Comparison of ENCODE assay signal across 9 cellular contexts in the genomic region with DNA sequence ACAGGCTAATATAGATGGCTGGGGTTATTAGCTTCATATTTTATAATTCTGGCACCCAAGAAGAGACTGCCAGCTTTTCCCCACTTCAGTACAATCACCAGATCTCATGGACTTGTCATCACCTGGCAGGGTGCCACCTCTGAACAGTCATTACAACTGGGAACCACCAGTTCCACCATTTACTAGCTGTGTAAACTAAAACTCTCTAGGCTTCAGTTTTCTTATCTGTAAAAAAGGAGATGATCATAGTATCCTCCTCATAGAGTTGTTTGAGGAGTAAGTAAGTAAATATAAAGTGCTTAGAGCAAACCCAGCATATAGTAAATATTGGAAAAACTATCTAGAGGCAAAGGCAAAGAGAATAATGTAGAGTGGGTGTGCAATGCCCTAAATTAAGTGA. TPM values are rescaled to one million over a fixed set of nuclear protein-coding genes. Genes with fewer than 3 reads are reported as not detected.
DNase-seq lines count a peak whose midpoint lies in the region; ATAC-seq, FAIRE-seq and TF ChIP-seq lines count a peak whose summit lies in the region.
"Had no signal": no experiment of that assay in that cellular context is flagged by ENCODE, and none has a peak within 500 bp of the region (broad histone marks: within the 10 kb centered on the region; RNA-seq: fewer than 3 reads in every experiment).

No MANE protein-coding gene starts in this region.

- no peak overlapping the region for H3K9ac ChIP-seq in GM23248

- H3K27me3 ChIP-seq in GM23248 (replicated peaks; ENCODE audit: insufficient read depth) = no peaks in the 10 kb centered on the region
- H3K27me3 ChIP-seq in testis = no peaks in the 10 kb centered on the region
- H3K27me3 ChIP-seq in small intestine (ENCODE audit: control insufficient read depth in 2 of 2, insufficient read depth in 2 of 2, low read length in 2 of 2) = no peaks in the 10 kb centered on the region

- H3K36me3 ChIP-seq in GM23248 (ENCODE audit: low read depth) (no peaks in the 10 kb centered on the region), testis (ENCODE audit: low read depth, missing control alignments) (no peaks in the 10 kb centered on the region), small intestine (ENCODE audit: control insufficient read depth in 2 of 2, insufficient read depth in 2 of 2, low read length in 2 of 2) (no peaks in the 10 kb centered on the region)

- FAIRE-seq in small intestine (lab: Jason Lieb, UNC) = no peak

- no peak for TF ChIP-seq CTCF in 22Rv1 (IDR thresholded peaks at IDR 0.05)
- TF ChIP-seq CTCF in VCaP (conservative IDR thresholded peaks at IDR 0.05) = no peak
- no peak for TF ChIP-seq CTCF in testis (IDR thresholded peaks at IDR 0.05)

- no peak for ATAC-seq in HG03196 (IDR thresholded peaks at IDR 0.05; ENCODE audit: unreplicated experiment)

- no peaks in the 10 kb centered on the region for H4K20me1 ChIP-seq in GM23248 (ENCODE audit: insufficient read depth)

- no peak overlapping the region for H2AFZ ChIP-seq in GM23248

- H3K9me2 ChIP-seq in GM23248 (ENCODE audit: insufficient read depth) = no peaks in the 10 kb centered on the region

- H3K9me3 ChIP-seq in GM23248 (ENCODE audit: low read depth) (no peaks in the 10 kb centered on the region), testis (no peaks in the 10 kb centered on the region), small intestine (ENCODE audit: control insufficient read depth, low read depth) (no peaks in the 10 kb centered on the region)

- H3K79me2 ChIP-seq in GM23248 (ENCODE audit: insufficient read depth) = no peaks in the 10 kb centered on the region

- no peak overlapping the region for H3K4me2 ChIP-seq in GM23248 (ENCODE audit: unreplicated experiment)

- intact Hi-C loops in testis (cut with DNase I; ENCODE audit: low total_unique reads) = no loop called here

- H3K4me3 ChIP-seq in GM23248 = no peak overlapping the region
- H3K4me3 ChIP-seq in testis = no peak overlapping the region
- H3K4me3 ChIP-seq in small intestine (ENCODE audit: low read depth in 1 of 2, low read length in 2 of 2) = no peak overlapping the region

- H3F3A ChIP-seq in GM23248 (ENCODE audit: insufficient read depth) = no peaks in the 10 kb centered on the region

- peak overlapping the region; percentile 21; the same call in 1 of the 2 replicates for H3K27ac ChIP-seq in 22Rv1
- H3K27ac ChIP-seq in GM23248 = no peak overlapping the region
- H3K27ac ChIP-seq in VCaP = peak overlapping the region; percentile 44
- no peak overlapping the region for H3K27ac ChIP-seq in testis
- H3K27ac ChIP-seq in small intestine (ENCODE audit: low read depth in 1 of 2, low read length in 1 of 2) = no peak overlapping the region

- no peaks in the 10 kb centered on the region for H3K4me1 ChIP-seq in GM23248 (ENCODE audit: insufficient read depth)
- H3K4me1 ChIP-seq in testis = no peaks in the 10 kb centered on the region
- no peaks in the 10 kb centered on the region for H3K4me1 ChIP-seq in small intestine (ENCODE audit: control insufficient read depth in 2 of 2, insufficient read depth in 1 of 2, low read depth in 1 of 2, low read length in 1 of 2)

- DNase-seq in GM23248 (peak; percentile 52), iris pigment epithelial cell (ENCODE audit: low read depth) (peak; percentile 46), testis (no peak), NCI-H82 treated with DMSO at 0.1 percent for 48 hours (lab: John Stamatoyannopoulos, UW; ENCODE audit: unreplicated experiment) (no peak), small intestine (no peak)
- DNase-seq: NCI-H187 had no signal

- no peak for TF ChIP-seq POLR2A in testis (IDR thresholded peaks at IDR 0.05)

- in situ Hi-C loops in GM23248 (cut with MboI) = no loop called here

RNA-seq across cellular contexts. Expression of a gene that starts 19.3 kb away (rescaled TPM):
- total RNA-seq in GM23248 (2014; rRNA removed; shearing (Covaris generic)) = 3.2 and 4.1 TPM in 2 replicates
- polyA plus RNA-seq in GM23248 (2016; fragmentation: Nextera tagmentation; extraction: Ambion mirVana) (2.4 and 3.5 TPM in 2 replicates), testis (ENCODE audit: insufficient read depth, low read depth, low replicate concordance) (9.3 TPM), small intestine (1 to 10 TPM in 2 of 3 donors, under 1 TPM in 1; 0.22 to 4.9 (median 1.4) TPM)
- 10 to 100 TPM; 12.6 to 13.1 TPM for total RNA-seq in testis

Comparison
In these comparisons a context has a peak if more than half of its experiments do, and no peak if none do; other contexts are left out.
1. H3K27ac ChIP-seq: peak in 22Rv1 (single experiment) and VCaP (single experiment); none in GM23248 (single experiment), testis (0 of 2) and small intestine (0 of 2).
2. DNase-seq: peak in GM23248 (single experiment) and iris pigment epithelial cell (single experiment); none in testis (single experiment), NCI-H82 treated with DMSO at 0.1 percent for 48 hours (single experiment) and small intestine (single experiment).